ENCODE assay signal across 8 cellular contexts in the genomic region with DNA sequence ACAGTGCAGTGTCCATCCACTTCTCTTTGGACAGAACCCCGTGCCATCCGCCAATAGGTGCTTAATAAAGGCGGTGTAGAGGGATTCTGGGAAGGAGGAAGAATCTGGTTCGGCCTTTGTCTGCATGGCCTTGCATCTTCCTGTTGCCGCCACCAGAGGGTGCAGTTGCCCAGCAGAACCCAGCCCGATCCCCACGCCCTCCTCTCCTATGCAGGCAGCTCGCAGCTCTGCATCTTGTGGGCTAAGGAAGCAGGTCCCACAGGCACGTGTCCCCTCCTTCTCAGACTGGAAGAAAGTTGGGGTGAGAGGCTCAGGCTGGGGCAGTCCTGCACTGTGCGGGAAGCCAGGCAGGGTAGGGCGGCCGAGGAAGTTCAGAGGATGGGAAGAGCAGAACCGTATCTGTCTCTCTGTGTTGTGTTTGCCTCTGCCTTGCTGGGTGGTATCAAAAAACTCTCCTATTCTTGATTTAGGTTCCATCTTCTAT. TPM values are rescaled to one million over a fixed set of nuclear protein-coding genes. Genes with fewer than 3 reads are reported as not detected.
A peak's percentile ranks its signal among the peaks of the same experiment; 100 is the strongest.
DNase-seq lines count a peak whose midpoint lies in the region; ATAC-seq lines count a peak whose summit lies in the region.

No MANE protein-coding gene starts in this region.

- no peaks in the 10 kb centered on the region for H3K4me1 ChIP-seq in effector memory CD4-positive, alpha-beta T cell (ENCODE audit: control insufficient read depth, insufficient read depth, low read length, poor library complexity, severe bottlenecking)

- CTCF ChIA-PET in activated CD4-positive, alpha-beta memory T cell treated with anti-CD3 and anti-CD28 coated beads, Interleukin-2, amount 10 ng/mL, durations not matched to agents 7 days and 5 days (lab: Charles Lee), result interaction anchor here (0.6 to 4.9 kb wide), 14 partner anchors 10 to 234 kb away, joined by 3 to 44 read pairs (median 4); no protein-coding TSS in a partner anchor

- no peak overlapping the region for H3K27ac Mint-ChIP-seq in activated CD4-positive, alpha-beta memory T cell treated with anti-CD3 and anti-CD28 coated beads, Interleukin-2, amount 10 ng/mL, durations not matched to agents 7 days and 5 days

- H3K4me1 Mint-ChIP-seq in activated CD4-positive, alpha-beta memory T cell treated with anti-CD3 and anti-CD28 coated beads, Interleukin-2, amount 10 ng/mL, durations not matched to agents 7 days and 5 days, result peaks cover 9% of the 10 kb centered on the region

- H3K27ac ChIP-seq in effector memory CD4-positive, alpha-beta T cell (ENCODE audit: insufficient read depth, low read length, poor library complexity, severe bottlenecking), result no peak overlapping the region

- no peaks in the 10 kb centered on the region for H3K9me3 ChIP-seq in effector memory CD4-positive, alpha-beta T cell (ENCODE audit: control insufficient read depth, low read length)

- peak; percentile 91 for DNase-seq in SIG-M5 treated with dmso at 0.1 percent for 504 hours (lab: John Stamatoyannopoulos, UW; ENCODE audit: unreplicated experiment)
- DNase-seq in SIG-M5 (lab: John Stamatoyannopoulos, UW), result no peak
- DNase-seq in NCI-H774 (lab: John Stamatoyannopoulos, UW), result peak; percentile 77
- peak; percentile 68 for DNase-seq in activated CD4-positive, alpha-beta memory T cell treated with anti-CD3 and anti-CD28 coated beads, Interleukin-2, amount 10 ng/mL, durations not matched to agents 7 days and 5 days
- DNase-seq in effector memory CD4-positive, alpha-beta T cell, result peak; percentile 20 to 37 (median 20)
- DNase-seq in midbrain (lab: John Stamatoyannopoulos, UW), result peak; percentile 88
- peak; percentile 29 to 43 for DNase-seq in stimulated activated CD8-positive, alpha-beta memory T cell treated with anti-CD3 and anti-CD28 coated beads, Interleukin-4, amount 100 ng/mL, for 1 hour (ENCODE audit: low read depth in 2 of 2, low spot score in 1 of 2)

- H3K36me3 Mint-ChIP-seq in activated CD4-positive, alpha-beta memory T cell treated with anti-CD3 and anti-CD28 coated beads, Interleukin-2, amount 10 ng/mL, durations not matched to agents 7 days and 5 days (ENCODE audit: low read depth), result no peaks in the 10 kb centered on the region

- no peaks in the 10 kb centered on the region for H3K36me3 ChIP-seq in effector memory CD4-positive, alpha-beta T cell (ENCODE audit: control insufficient read depth, insufficient read depth, low read length)

- H3K4me3 ChIP-seq in effector memory CD4-positive, alpha-beta T cell (ENCODE audit: insufficient read depth, low read depth, low read length, poor library complexity, severe bottlenecking), result no peak overlapping the region

- no peaks in the 10 kb centered on the region for H3K27me3 ChIP-seq in effector memory CD4-positive, alpha-beta T cell (replicated peaks; ENCODE audit: control insufficient read depth, insufficient read depth, low read length, poor library complexity, severe bottlenecking)

- H3K9me3 Mint-ChIP-seq in activated CD4-positive, alpha-beta memory T cell treated with anti-CD3 and anti-CD28 coated beads, Interleukin-2, amount 10 ng/mL, durations not matched to agents 7 days and 5 days, result no peaks in the 10 kb centered on the region

- peaks cover 2% of the 10 kb centered on the region for H3K27me3 Mint-ChIP-seq in activated CD4-positive, alpha-beta memory T cell treated with anti-CD3 and anti-CD28 coated beads, Interleukin-2, amount 10 ng/mL, durations not matched to agents 7 days and 5 days

- peak; percentile 69 for ATAC-seq in HG03196 (IDR thresholded peaks at IDR 0.05; ENCODE audit: unreplicated experiment)

- no peak overlapping the region for H3K4me3 Mint-ChIP-seq in activated CD4-positive, alpha-beta memory T cell treated with anti-CD3 and anti-CD28 coated beads, Interleukin-2, amount 10 ng/mL, durations not matched to agents 7 days and 5 days

- POLR2A ChIA-PET in activated CD4-positive, alpha-beta memory T cell treated with anti-CD3 and anti-CD28 coated beads, Interleukin-2, amount 10 ng/mL, durations not matched to agents 7 days and 5 days (lab: Charles Lee), result no interaction called here

RNA-seq across cellular contexts. Expression of gene NAV1, which starts 20.8 kb away (rescaled TPM):
- 1 to 10 TPM; 2.8 to 3.0 TPM for total RNA-seq in activated CD4-positive, alpha-beta memory T cell treated with anti-CD3 and anti-CD28 coated beads, Interleukin-2, amount 10 ng/mL, durations not matched to agents 7 days and 5 days

RNA-seq across cellular contexts. Expression of gene CSRP1, which starts 52.8 kb away (rescaled TPM):
- 10 to 100 TPM; 77.1 to 77.8 TPM for total RNA-seq in activated CD4-positive, alpha-beta memory T cell treated with anti-CD3 and anti-CD28 coated beads, Interleukin-2, amount 10 ng/mL, durations not matched to agents 7 days and 5 days
